26 cellular contexts compared by ENCODE assay signal in the genomic region with DNA sequence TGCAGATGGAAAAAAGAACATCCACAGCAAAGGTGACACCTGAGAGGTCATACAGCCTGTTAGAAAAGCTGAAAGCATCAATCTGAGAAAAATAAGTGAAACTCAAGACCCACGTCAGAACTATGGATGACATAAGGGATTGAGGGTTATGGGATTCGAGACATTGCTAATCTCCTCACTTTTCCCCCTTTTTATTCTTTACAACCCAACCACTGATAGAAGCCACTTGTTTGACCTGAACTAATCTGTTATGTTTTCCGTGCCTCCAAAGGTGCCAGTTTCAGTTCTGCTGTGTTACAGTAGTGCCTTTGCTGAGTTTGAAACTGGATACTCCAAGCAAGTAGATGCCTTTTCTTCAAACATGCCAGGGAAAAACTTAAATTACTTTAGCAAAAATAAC.
"Had no signal": no experiment of that assay in that cellular context is flagged by ENCODE, and none has a peak within 500 bp of the region (broad histone marks: within the 10 kb centered on the region; RNA-seq: fewer than 3 reads in every experiment).

No MANE protein-coding gene starts in this region.

- H3K4me3 ChIP-seq: coronary artery, esophagus muscularis mucosa, hepatocyte, left lung, lung, transverse colon had no signal

- H3K79me2 ChIP-seq: hepatocyte had no signal

- ATAC-seq: activated CD8-positive, alpha-beta T cell treated with anti-CD3 and anti-CD28 coated beads, Interleukin-2, amount 10 ng/mL, durations not matched to agents 7 days and 5 days; left lung; naive thymus-derived CD4-positive, alpha-beta T cell; right cardiac atrium; stimulated activated naive CD8-positive, alpha-beta T cell treated with anti-CD3 and anti-CD28 coated beads, Interleukin-15, amount 100 ng/mL, for 72 hours had no signal

- H3K9me3 ChIP-seq: esophagus muscularis mucosa, left lung, transverse colon had no signal

- H3K36me3 Mint-ChIP-seq: activated naive CD8-positive, alpha-beta T cell; immature natural killer cell had no signal

- H3K27me3 Mint-ChIP-seq: activated naive CD8-positive, alpha-beta T cell; naive thymus-derived CD4-positive, alpha-beta T cell; stimulated activated naive CD8-positive, alpha-beta T cell treated with anti-CD3 and anti-CD28 coated beads, Interleukin-15, amount 100 ng/mL, for 72 hours had no signal

- H3K4me1 Mint-ChIP-seq: immature natural killer cell had no signal

- H3K27me3 ChIP-seq: esophagus muscularis mucosa, hepatocyte, left lung, transverse colon had no signal

- H3K4me3 Mint-ChIP-seq: activated CD8-positive, alpha-beta T cell treated with anti-CD3 and anti-CD28 coated beads, Interleukin-2, amount 10 ng/mL, durations not matched to agents 7 days and 5 days; activated naive CD8-positive, alpha-beta T cell; immature natural killer cell; naive thymus-derived CD4-positive, alpha-beta T cell; stimulated activated naive CD8-positive, alpha-beta T cell treated with anti-CD3 and anti-CD28 coated beads, Interleukin-15, amount 100 ng/mL, for 72 hours; T-helper 2 cell treated with Interferon-gamma antibody and Interleukin-4, amounts not matched to agents 5 μg/mL and 100 μg/mL, for 36 hours had no signal

- H2AFZ ChIP-seq: hepatocyte had no signal

- H3K27ac Mint-ChIP-seq: activated CD8-positive, alpha-beta T cell treated with anti-CD3 and anti-CD28 coated beads, Interleukin-2, amount 10 ng/mL, durations not matched to agents 7 days and 5 days; activated naive CD8-positive, alpha-beta T cell; immature natural killer cell; stimulated activated naive CD8-positive, alpha-beta T cell treated with anti-CD3 and anti-CD28 coated beads, Interleukin-15, amount 100 ng/mL, for 72 hours; T-helper 2 cell treated with Interferon-gamma antibody and Interleukin-4, amounts not matched to agents 5 μg/mL and 100 μg/mL, for 36 hours had no signal

- H3K36me3 ChIP-seq: esophagus muscularis mucosa, left lung, transverse colon, WERI-Rb-1 had no signal

- H3K27ac ChIP-seq: coronary artery, esophagus muscularis mucosa, hepatocyte, left lung, transverse colon, WERI-Rb-1 had no signal

- FAIRE-seq: astrocyte, bronchial epithelial cell, frontal cortex, TTC549, urothelium cell line had no signal

- H3K4me2 ChIP-seq: hepatocyte had no signal

- DNase-seq: activated CD4-positive, alpha-beta T cell treated with anti-CD3 and anti-CD28 coated beads for 1 hour; activated CD4-positive, alpha-beta T cell treated with anti-CD3 and anti-CD28 coated beads, Interleukin-2, amount 50 U/mL, for 1 hour; activated CD8-positive, alpha-beta T cell treated with anti-CD3 and anti-CD28 coated beads, Interleukin-2, amount 10 ng/mL, durations not matched to agents 7 days and 5 days; activated T-cell treated with anti-CD3 and anti-CD28 coated beads, Interleukin-2, amount 50 U/mL, for 1 hour; cerebellar nuclear complex; glutamatergic neuron; immature natural killer cell; left lung; naive thymus-derived CD4-positive, alpha-beta T cell; right cardiac atrium; stimulated activated CD4-positive, alpha-beta T cell treated with anti-CD3 and anti-CD28 coated beads, Interleukin-12 subunit alpha, Interleukin-12 subunit beta, amount 100 ng/mL, for 4 hours; stimulated activated CD4-positive, alpha-beta T cell treated with anti-CD3 and anti-CD28 coated beads, Interleukin-4, amount 100 ng/mL, for 4 hours; stimulated activated naive CD8-positive, alpha-beta T cell treated with anti-CD3 and anti-CD28 coated beads, Interleukin-15, amount 100 ng/mL, for 72 hours; transverse colon; WERI-Rb-1 had no signal

- H3K9me3 Mint-ChIP-seq: immature natural killer cell; stimulated activated naive CD8-positive, alpha-beta T cell treated with anti-CD3 and anti-CD28 coated beads, Interleukin-15, amount 100 ng/mL, for 72 hours; T-helper 2 cell treated with Interferon-gamma antibody and Interleukin-4, amounts not matched to agents 5 μg/mL and 100 μg/mL, for 36 hours had no signal
